In the genomic region with DNA sequence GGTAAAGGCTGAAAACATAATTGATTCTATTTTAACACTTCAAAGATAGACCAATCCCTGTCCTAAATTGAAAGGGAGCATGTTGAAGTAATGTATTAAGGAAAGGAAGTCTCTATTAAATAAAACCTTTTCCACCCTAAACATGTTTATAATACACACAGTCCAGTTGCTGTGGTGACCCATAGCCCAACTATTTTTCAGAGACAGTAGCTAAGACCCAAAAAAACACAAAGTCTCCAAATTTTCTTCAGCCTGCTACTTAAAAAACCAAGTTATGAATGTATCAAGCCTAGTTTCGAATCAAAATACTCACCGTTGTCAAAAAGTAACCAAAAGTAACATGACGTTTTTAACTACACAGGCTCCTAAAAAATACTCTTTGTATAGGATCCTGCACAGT, we compare ENCODE assay signal across 8 cellular contexts. TPM values are rescaled to one million over a fixed set of nuclear protein-coding genes. Genes with fewer than 3 reads are reported as not detected.
A peak's percentile ranks its signal among the peaks of the same experiment; 100 is the strongest.
DNase-seq lines count a peak whose midpoint lies in the region; ATAC-seq and TF ChIP-seq lines count a peak whose summit lies in the region.

No MANE protein-coding gene starts in this region.

- H3K9ac ChIP-seq in ES-I3 (ENCODE audit: low read depth, low read length): peak overlapping the region; percentile 75

- peaks cover 20% of the 10 kb centered on the region for H3K4me1 Mint-ChIP-seq in progenitor cell of endocrine pancreas (ENCODE audit: low read depth)

- H3K4me3 Mint-ChIP-seq in progenitor cell of endocrine pancreas (ENCODE audit: low read depth): peak overlapping the region; percentile 89

- peak; percentile 27 for DNase-seq in RPMI7951 (ENCODE audit: low read depth)
- DNase-seq in epithelial cell of prostate (ENCODE audit: low read depth, low spot score): no peak
- DNase-seq in progenitor cell of endocrine pancreas (ENCODE audit: low spot score, unreplicated experiment): no peak
- DNase-seq in NCI-H82 (lab: John Stamatoyannopoulos, UW): no peak
- DNase-seq in activated CD4-positive, alpha-beta T cell treated with anti-CD3 and anti-CD28 coated beads for 1 hour: no peak
- no peak for DNase-seq in inferior parietal cortex (ENCODE audit: extremely low spot score)

- H3K9me3 ChIP-seq in ES-I3 (ENCODE audit: control insufficient read depth, insufficient read depth, low read length): no peaks in the 10 kb centered on the region

- no peaks in the 10 kb centered on the region for H3K9me3 Mint-ChIP-seq in progenitor cell of endocrine pancreas (ENCODE audit: low read depth)

- no peaks in the 10 kb centered on the region for H3K36me3 Mint-ChIP-seq in progenitor cell of endocrine pancreas (ENCODE audit: insufficient read depth)

- peak overlapping the region; percentile 95 for H3K27ac ChIP-seq in epithelial cell of prostate

- ATAC-seq in GM18873 (IDR thresholded peaks at IDR 0.05; ENCODE audit: low FRiP score, unreplicated experiment): no peak

- no peaks in the 10 kb centered on the region for H3K27me3 Mint-ChIP-seq in progenitor cell of endocrine pancreas

- H3K36me3 ChIP-seq in ES-I3 (ENCODE audit: insufficient read depth, low read length): no peaks in the 10 kb centered on the region; the same call in 1 of the 2 replicates

- H3K27ac Mint-ChIP-seq in progenitor cell of endocrine pancreas: peak overlapping the region; percentile 97

- H3K4me1 ChIP-seq in ES-I3 (ENCODE audit: insufficient read depth, low read length): peaks cover 4% of the 10 kb centered on the region; the same call in 1 of the 2 replicates

- no peak for TF ChIP-seq CTCF in progenitor cell of endocrine pancreas (IDR thresholded peaks at IDR 0.05; ENCODE audit: unreplicated experiment)

RNA-seq across cellular contexts. Expression of gene ELK4, which starts 1.6 kb away (rescaled TPM):
- 14.3 and 16.1 TPM in 2 replicates for total RNA-seq in RPMI7951 (2014; rRNA removed; shearing (Covaris generic))
- 25.7 and 30.2 TPM in 2 replicates for total RNA-seq in progenitor cell of endocrine pancreas

RNA-seq across cellular contexts. Expression of gene SLC45A3, which starts 50.1 kb away (rescaled TPM):
- 4.4 and 4.7 TPM in 2 replicates for total RNA-seq in RPMI7951 (2014; rRNA removed; shearing (Covaris generic))
- 8.4 and 8.6 TPM in 2 replicates for total RNA-seq in progenitor cell of endocrine pancreas
